In genomic region chr1:43558346-43558841, GRCh38 we compare ENCODE assay signal across 11 cellular contexts. TPM values are rescaled to one million over a fixed set of nuclear protein-coding genes. Genes with fewer than 3 reads are reported as not detected.
DNase-seq lines count a peak whose midpoint lies in the region; ATAC-seq and TF ChIP-seq lines count a peak whose summit lies in the region.
"Had no signal": no experiment of that assay in that cellular context is flagged by ENCODE, and none has a peak within 500 bp of the region (broad histone marks: within the 10 kb centered on the region; RNA-seq: fewer than 3 reads in every experiment).

No MANE protein-coding gene starts in this region.

- H3K9me3 Mint-ChIP-seq in endothelial cell (ENCODE audit: unreplicated experiment), result no peaks in the 10 kb centered on the region
- H3K9me3 Mint-ChIP-seq: activated naive CD4-positive, alpha-beta T cell treated with anti-CD3 and anti-CD28 coated beads, Interleukin-2, amount 50 U/mL, for 72 hours had no signal

- H3K36me3 ChIP-seq in cardiac muscle cell (no peaks in the 10 kb centered on the region), mucosa of stomach (ENCODE audit: control insufficient read depth, insufficient read depth, low read length) (no peaks in the 10 kb centered on the region), uterus (no peaks in the 10 kb centered on the region)

- H3K27me3 ChIP-seq in cardiac muscle cell, result no peaks in the 10 kb centered on the region
- no peaks in the 10 kb centered on the region for H3K27me3 ChIP-seq in mucosa of stomach (ENCODE audit: control insufficient read depth, insufficient read depth, low read length)
- H3K27me3 ChIP-seq in uterus, result no peaks in the 10 kb centered on the region

- no peak overlapping the region for H3K4me3 Mint-ChIP-seq in endothelial cell (ENCODE audit: unreplicated experiment)

- H3K9me3 ChIP-seq in cardiac muscle cell (ENCODE audit: low read depth) (no peaks in the 10 kb centered on the region), mucosa of stomach (ENCODE audit: control insufficient read depth, low read length) (no peaks in the 10 kb centered on the region), uterus (no peaks in the 10 kb centered on the region)
- H3K9me3 ChIP-seq: A549 had no signal

- no peak overlapping the region for H3K27ac Mint-ChIP-seq in endothelial cell (ENCODE audit: unreplicated experiment)
- H3K27ac Mint-ChIP-seq: activated naive CD4-positive, alpha-beta T cell treated with anti-CD3 and anti-CD28 coated beads, Interleukin-2, amount 50 U/mL, for 72 hours had no signal

- H3K27me3 Mint-ChIP-seq in endothelial cell (ENCODE audit: unreplicated experiment), result peaks cover 5% of the 10 kb centered on the region

- H3K4me1 ChIP-seq in cardiac muscle cell (ENCODE audit: low read depth), result peaks cover 14% of the 10 kb centered on the region
- peaks cover 51% of the 10 kb centered on the region for H3K4me1 ChIP-seq in mucosa of stomach (ENCODE audit: control insufficient read depth, insufficient read depth, low read length)
- peaks cover 0 to 7% of the 10 kb centered on the region in 2 donors for H3K4me1 ChIP-seq in uterus

- intact Hi-C loops in left ventricle myocardium superior (cut with micrococcal nuclease), result no loop called here
- intact Hi-C loops in uterus (cut with DNase I; ENCODE audit: low total_unique reads), result no loop called here

- TF ChIP-seq CTCF in cardiac muscle cell (IDR thresholded peaks at IDR 0.05; ENCODE audit: low read depth, low read length), result no peak
- no peak for TF ChIP-seq CTCF in endothelial cell (IDR thresholded peaks at IDR 0.05; ENCODE audit: unreplicated experiment)
- TF ChIP-seq CTCF in uterus (IDR thresholded peaks at IDR 0.05), result no peak

- peak overlapping the region; percentile 52 for H3K9ac ChIP-seq in mucosa of stomach (ENCODE audit: low read length)

- peaks cover 10% of the 10 kb centered on the region for H3K36me3 Mint-ChIP-seq in endothelial cell (ENCODE audit: low read depth, unreplicated experiment)
- H3K36me3 Mint-ChIP-seq: activated naive CD4-positive, alpha-beta T cell treated with anti-CD3 and anti-CD28 coated beads, Interleukin-2, amount 50 U/mL, for 72 hours had no signal

- DNase-seq in cardiac muscle cell (ENCODE audit: low read depth in 1 of 2, low spot score in 1 of 2) (peak; percentile 48 to 88), left ventricle myocardium superior (no peak), endothelial cell (ENCODE audit: low spot score) (peak; percentile 23), uterus (peak; percentile 70 to 74), NCI-H2171 treated with DMSO at 0.1 percent for 48 hours (lab: John Stamatoyannopoulos, UW) (no peak)
- DNase-seq: stimulated activated CD4-positive, alpha-beta T cell treated with anti-CD3 and anti-CD28 coated beads, Interleukin-4, amount 100 ng/mL, for 24 hours had no signal

- no peak for TF ChIP-seq POLR2A in uterus (IDR thresholded peaks at IDR 0.05)

- H3K4me1 Mint-ChIP-seq in endothelial cell (ENCODE audit: unreplicated experiment), result peaks cover 8% of the 10 kb centered on the region

- H3K4me3 ChIP-seq in cardiac muscle cell, result no peak overlapping the region
- H3K4me3 ChIP-seq in mucosa of stomach (ENCODE audit: low read length), result no peak overlapping the region
- H3K4me3 ChIP-seq in uterus, result no peak overlapping the region
- H3K4me3 ChIP-seq: A549 had no signal

- H3K27ac ChIP-seq in cardiac muscle cell (peak overlapping the region; percentile 77), uterus (peak overlapping the region; percentile 50 to 81)

- ATAC-seq in left ventricle myocardium superior, result no peak
- ATAC-seq in HG03460 (IDR thresholded peaks at IDR 0.05; ENCODE audit: unreplicated experiment), result no peak
- no peak for ATAC-seq in GM21526 (IDR thresholded peaks at IDR 0.05; ENCODE audit: low FRiP score, unreplicated experiment)
- ATAC-seq: activated naive CD4-positive, alpha-beta T cell treated with anti-CD3 and anti-CD28 coated beads, Interleukin-2, amount 50 U/mL, for 72 hours had no signal

RNA-seq across cellular contexts. Expression of gene PTPRF, which starts 27.7 kb away (rescaled TPM):
- total RNA-seq in cardiac muscle cell, result 33.9 and 72.8 TPM in 2 replicates
- 44.1 and 70.9 TPM in 2 replicates for polyA plus RNA-seq in cardiac muscle cell
- total RNA-seq in left ventricle myocardium superior, result 7.0 TPM
- total RNA-seq in endothelial cell (ENCODE audit: unreplicated experiment), result 145 TPM
- 100 to 1,000 TPM in 2 of 4 donors, 10 to 100 TPM in 2; 24.7 to 172 (median 124) TPM for total RNA-seq in uterus

Comparison
In these comparisons a context has a peak if more than half of its experiments do, and no peak if none do; other contexts are left out.
1. DNase-seq: peak in cardiac muscle cell (2 of 2), endothelial cell (single experiment) and uterus (2 of 2); none in left ventricle myocardium superior (single experiment) and NCI-H2171 treated with DMSO at 0.1 percent for 48 hours (single experiment).